In genomic region chr17:65385726-65386125, GRCh38 we compare ENCODE assay signal across 1 cellular context.
TF ChIP-seq lines count a peak whose summit lies in the region.

No MANE protein-coding gene starts in this region.

TF ChIP-seq in K562, 482 proteins besides CTCF, POLR2A, EP300 and RAD21 (continued from another document and continues in another):
- TF ChIP-seq HMBOX1 (IDR thresholded peaks at IDR 0.05) (no peak), ZNF76 (CRISPR knock-in tag; IDR thresholded peaks at IDR 0.05; ENCODE audit: borderline replicate concordance) (no peak), HNRNPLL (IDR thresholded peaks at IDR 0.05; ENCODE audit: low read depth, low read length, poor library complexity, severe bottlenecking) (no peak), NR2C2 (CRISPR knock-in tag; IDR thresholded peaks at IDR 0.05) (no peak), NR2C2 (tag; IDR thresholded peaks at IDR 0.05) (peak; percentile 59; the same call in 1 of the 2 replicates), NFIC (IDR thresholded peaks at IDR 0.05) (no peak), ZMIZ1 (IDR thresholded peaks at IDR 0.05; ENCODE audit: low read depth in 2 of 2, low read length in 2 of 2) (no peak), E2F4 (CRISPR knock-in tag; IDR thresholded peaks at IDR 0.05; ENCODE audit: low read depth) (no peak), ZNF395 (CRISPR knock-in tag; IDR thresholded peaks at IDR 0.05) (no peak), ZNF165 (CRISPR knock-in tag; IDR thresholded peaks at IDR 0.05; ENCODE audit: borderline replicate concordance) (no peak), YY1 (IDR thresholded peaks at IDR 0.05; ENCODE audit: borderline replicate concordance in 1 of 3, control insufficient read depth in 1 of 3, extremely low read depth in 1 of 3, insufficient read depth in 3 of 3, insufficient read length in 1 of 3, insufficient replicate concordance in 2 of 3, low read depth in 1 of 3, low read length in 2 of 3) (peak; percentile 37 to 87 (median 42)), ZBTB40 (IDR thresholded peaks at IDR 0.05) (peak; percentile 75), ZBTB40 (CRISPR knock-in tag; IDR thresholded peaks at IDR 0.05) (no peak), CHD7 (IDR thresholded peaks at IDR 0.05; ENCODE audit: low read depth, low read length) (no peak), PPARD (CRISPR knock-in tag; IDR thresholded peaks at IDR 0.05) (no peak), KAT2B (IDR thresholded peaks at IDR 0.05; ENCODE audit: low read depth, low read length) (no peak), ATF1 (CRISPR knock-in tag; IDR thresholded peaks at IDR 0.05) (no peak), ATF1 (tag; IDR thresholded peaks at IDR 0.05) (no peak), NFE2 (IDR thresholded peaks at IDR 0.05; ENCODE audit: low read depth) (no peak), PML (IDR thresholded peaks at IDR 0.05; ENCODE audit: low read length) (no peak), NRF1 (conservative IDR thresholded peaks at IDR 0.05 in 1 of 2, IDR thresholded peaks at IDR 0.05 in 1 of 2) (no peak), CSDE1 (IDR thresholded peaks at IDR 0.05) (no peak), SIN3B (IDR thresholded peaks at IDR 0.05; ENCODE audit: low read depth) (no peak), ZNF41 (CRISPR knock-in tag; conservative IDR thresholded peaks at IDR 0.05) (no peak), HDAC3 (IDR thresholded peaks at IDR 0.05; ENCODE audit: borderline replicate concordance, partially characterized antibody) (no peak)
